Comparison of ENCODE assay signal across 15 cellular contexts in the genomic region with DNA sequence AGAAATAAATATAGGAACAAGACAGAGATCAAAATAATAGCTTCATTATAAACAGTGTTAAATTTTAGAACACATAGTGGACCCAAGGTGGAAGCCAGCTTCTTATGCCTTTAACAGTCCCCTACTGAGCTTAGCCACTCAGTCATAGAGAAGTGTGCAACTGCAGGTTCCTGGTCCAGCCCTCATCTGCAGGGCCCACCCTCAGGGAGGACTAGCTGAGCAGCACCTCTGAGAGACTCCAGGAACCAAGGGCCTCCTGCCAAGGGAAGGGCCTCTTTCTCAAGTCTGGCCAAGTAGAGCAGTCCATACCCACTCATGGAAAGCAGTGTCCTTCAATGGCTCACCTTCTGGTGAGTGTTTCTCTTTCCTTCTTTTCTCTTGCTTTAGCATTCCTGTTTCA.
"Had no signal": no experiment of that assay in that cellular context is flagged by ENCODE, and none has a peak within 500 bp of the region (broad histone marks: within the 10 kb centered on the region; RNA-seq: fewer than 3 reads in every experiment).

No MANE protein-coding gene starts in this region.

- H3K27ac Mint-ChIP-seq: activated CD4-positive, alpha-beta T cell treated with anti-CD3 and anti-CD28 coated beads, Interleukin-2, amount 10 ng/mL, durations not matched to agents 7 days and 5 days; activated naive CD8-positive, alpha-beta T cell treated with anti-CD3 and anti-CD28 coated beads, Interleukin-2, amount 10 ng/mL, durations not matched to agents 7 days and 5 days; activated T-helper 1 cell treated with anti-CD3 and anti-CD28 coated beads, Interleukin-12 subunit alpha, Interleukin-12 subunit beta, Interleukin-2, Interleukin-4 antibody, amounts not matched to agents 30 ng/mL and 10 ng/mL and 1 ng/mL, durations not matched to agents 14 hours and 24 hours and 36 hours; immature natural killer cell; stimulated activated naive B cell treated with anti-CD40 and anti-IgM and Interleukin-4, amounts not matched to agents 10 μg/mL and 1 μg/mL and 100 μg/mL, for 72 hours had no signal

- H3K9me3 ChIP-seq: psoas muscle, tibial nerve, vagina had no signal

- H3K27me3 ChIP-seq: tibial nerve, vagina had no signal

- H3K27me3 Mint-ChIP-seq: activated naive CD8-positive, alpha-beta T cell treated with anti-CD3 and anti-CD28 coated beads, Interleukin-2, amount 10 ng/mL, durations not matched to agents 7 days and 5 days; stimulated activated naive B cell treated with anti-CD40 and anti-IgM and Interleukin-4, amounts not matched to agents 10 μg/mL and 1 μg/mL and 100 μg/mL, for 72 hours had no signal

- H3K4me3 Mint-ChIP-seq: activated CD4-positive, alpha-beta T cell treated with anti-CD3 and anti-CD28 coated beads, Interleukin-2, amount 10 ng/mL, durations not matched to agents 7 days and 5 days; activated naive CD8-positive, alpha-beta T cell treated with anti-CD3 and anti-CD28 coated beads, Interleukin-2, amount 10 ng/mL, durations not matched to agents 7 days and 5 days; activated T-helper 1 cell treated with anti-CD3 and anti-CD28 coated beads, Interleukin-12 subunit alpha, Interleukin-12 subunit beta, Interleukin-2, Interleukin-4 antibody, amounts not matched to agents 30 ng/mL and 10 ng/mL and 1 ng/mL, durations not matched to agents 14 hours and 24 hours and 36 hours; immature natural killer cell; neural crest cell; stimulated activated naive B cell treated with anti-CD40 and anti-IgM and Interleukin-4, amounts not matched to agents 10 μg/mL and 1 μg/mL and 100 μg/mL, for 72 hours had no signal

- H3K4me1 Mint-ChIP-seq: activated naive CD8-positive, alpha-beta T cell treated with anti-CD3 and anti-CD28 coated beads, Interleukin-2, amount 10 ng/mL, durations not matched to agents 7 days and 5 days; neural crest cell had no signal

- DNase-seq: activated CD4-positive, alpha-beta T cell treated with anti-CD3 and anti-CD28 coated beads, Interleukin-2, amount 10 ng/mL, durations not matched to agents 7 days and 5 days; activated CD4-positive, CD25-positive, alpha-beta regulatory T cell; activated naive CD8-positive, alpha-beta T cell treated with anti-CD3 and anti-CD28 coated beads, Interleukin-2, amount 10 ng/mL, durations not matched to agents 7 days and 5 days; cerebellar nuclear complex; effector memory CD4-positive, alpha-beta T cell; immature natural killer cell; stimulated activated CD4-positive, alpha-beta T cell treated with anti-CD3 and anti-CD28 coated beads, Interleukin-2, amount 100 ng/mL, for 48 hours; stimulated activated naive B cell treated with anti-CD40 and anti-IgM and Interleukin-4, amounts not matched to agents 10 μg/mL and 1 μg/mL and 100 μg/mL, for 72 hours; T-helper 2 cell had no signal

- ATAC-seq: psoas muscle; stimulated activated naive B cell treated with anti-CD40 and anti-IgM and Interleukin-4, amounts not matched to agents 10 μg/mL and 1 μg/mL and 100 μg/mL, for 72 hours had no signal

- FAIRE-seq: TTC549 had no signal

- H3K4me3 ChIP-seq: psoas muscle, tibial nerve, vagina had no signal

- H3K27ac ChIP-seq: psoas muscle, vagina had no signal

- H3K36me3 ChIP-seq: tibial nerve, vagina had no signal

- H3K9me3 Mint-ChIP-seq: activated CD4-positive, alpha-beta T cell treated with anti-CD3 and anti-CD28 coated beads, Interleukin-2, amount 10 ng/mL, durations not matched to agents 7 days and 5 days; activated naive CD8-positive, alpha-beta T cell treated with anti-CD3 and anti-CD28 coated beads, Interleukin-2, amount 10 ng/mL, durations not matched to agents 7 days and 5 days; activated T-helper 1 cell treated with anti-CD3 and anti-CD28 coated beads, Interleukin-12 subunit alpha, Interleukin-12 subunit beta, Interleukin-2, Interleukin-4 antibody, amounts not matched to agents 30 ng/mL and 10 ng/mL and 1 ng/mL, durations not matched to agents 14 hours and 24 hours and 36 hours; neural crest cell had no signal

- H3K36me3 Mint-ChIP-seq: immature natural killer cell; stimulated activated naive B cell treated with anti-CD40 and anti-IgM and Interleukin-4, amounts not matched to agents 10 μg/mL and 1 μg/mL and 100 μg/mL, for 72 hours had no signal

- H3K4me1 ChIP-seq: psoas muscle had no signal
